ENCODE assay signal across 24 cellular contexts in the genomic region with DNA sequence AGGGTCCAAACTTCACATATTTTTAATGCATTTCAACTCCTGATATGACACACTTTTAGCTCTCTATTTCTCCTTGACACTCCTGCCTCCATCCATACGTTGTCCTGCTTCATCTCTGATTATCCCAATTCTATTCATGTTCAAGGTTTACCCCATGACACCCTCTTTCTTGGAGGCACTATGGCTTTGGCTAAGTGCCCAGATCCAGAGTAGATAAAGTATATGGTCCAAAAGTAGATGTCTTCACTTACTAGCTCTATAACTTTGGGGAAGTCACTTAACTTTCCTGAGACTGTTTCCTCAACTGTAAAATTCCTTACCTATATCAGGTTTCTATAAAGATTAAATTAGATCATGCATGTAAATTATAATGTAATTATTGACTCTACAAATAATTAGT. TPM values are rescaled to one million over a fixed set of nuclear protein-coding genes. Genes with fewer than 3 reads are reported as not detected.
DNase-seq lines count a peak whose midpoint lies in the region; ATAC-seq, FAIRE-seq and TF ChIP-seq lines count a peak whose summit lies in the region.
"Had no signal": no experiment of that assay in that cellular context is flagged by ENCODE, and none has a peak within 500 bp of the region (broad histone marks: within the 10 kb centered on the region; RNA-seq: fewer than 3 reads in every experiment).

No MANE protein-coding gene starts in this region.

- no peaks in the 10 kb centered on the region for H3K9me3 ChIP-seq in effector memory CD4-positive, alpha-beta T cell (ENCODE audit: control insufficient read depth, low read length)
- H3K9me3 ChIP-seq in stomach: no peaks in the 10 kb centered on the region
- no peaks in the 10 kb centered on the region for H3K9me3 ChIP-seq in mammary epithelial cell (replicated peaks; ENCODE audit: insufficient read depth, low read length)

- in situ Hi-C loops in mammary epithelial cell (cut with MboI; ENCODE audit: low sequenced_read_pairs in 2 of 2): no loop called here

- H3K27me3 Mint-ChIP-seq in activated naive CD4-positive, alpha-beta T cell treated with anti-CD3 and anti-CD28 coated beads for 36 hours (ENCODE audit: low read depth): no peaks in the 10 kb centered on the region
- H3K27me3 Mint-ChIP-seq: activated naive CD4-positive, alpha-beta T cell treated with anti-CD3 and anti-CD28 coated beads, Interleukin-2, amount 10 ng/mL, durations not matched to agents 7 days and 5 days had no signal

- CTCF ChIA-PET in activated naive CD4-positive, alpha-beta T cell treated with anti-CD3 and anti-CD28 coated beads for 36 hours (lab: Charles Lee): interaction anchor here (0.7 to 8.5 kb wide), 4 partner anchors 9 to 94 kb away, joined by 3 to 73 read pairs (median 7); no protein-coding TSS in a partner anchor
- CTCF ChIA-PET in mammary epithelial cell (lab: Charles Lee; ENCODE audit: low non-redundant PET): no interaction called here

- no TSS peak for BruUV-seq in mammary epithelial cell (replicated peaks; lab: Mats Ljungman, UMichigan)

- H3K27ac ChIP-seq in effector memory CD4-positive, alpha-beta T cell (ENCODE audit: insufficient read depth, low read length, poor library complexity, severe bottlenecking): peak overlapping the region; percentile 1
- H3K27ac ChIP-seq in stomach (peak overlapping the region in 3 of 5 donors; percentile 12 to 62 (median 43)), mammary epithelial cell (ENCODE audit: insufficient read depth, low read depth, low read length) (no peak overlapping the region)
- H3K27ac ChIP-seq: neural progenitor cell, parathyroid adenoma had no signal

- no peak overlapping the region for H3K4me3 ChIP-seq in effector memory CD4-positive, alpha-beta T cell (ENCODE audit: insufficient read depth, low read depth, low read length, poor library complexity, severe bottlenecking)
- H3K4me3 ChIP-seq in stomach (no peak overlapping the region), mammary epithelial cell (replicated peaks in 1 of 3; ENCODE audit: insufficient read depth in 1 of 3, low read depth in 2 of 3, low read length in 3 of 3) (no peak overlapping the region)
- H3K4me3 ChIP-seq: lung, neural progenitor cell had no signal

- no peaks in the 10 kb centered on the region for H4K20me1 ChIP-seq in mammary epithelial cell (ENCODE audit: insufficient read depth, low read length)

- FAIRE-seq in H54 (lab: Jason Lieb, UNC): no peak
- FAIRE-seq: bronchial epithelial cell had no signal

- H3K36me3 Mint-ChIP-seq in activated naive CD4-positive, alpha-beta T cell treated with anti-CD3 and anti-CD28 coated beads for 36 hours (ENCODE audit: low read depth): no peaks in the 10 kb centered on the region
- peaks cover 4 to 24% of the 10 kb centered on the region in 2 donors for H3K36me3 Mint-ChIP-seq in activated naive CD4-positive, alpha-beta T cell treated with anti-CD3 and anti-CD28 coated beads, Interleukin-2, amount 50 U/mL, for 72 hours
- H3K36me3 Mint-ChIP-seq: neural progenitor cell had no signal

- H3K79me2 ChIP-seq in mammary epithelial cell (ENCODE audit: insufficient read depth, low read length): no peaks in the 10 kb centered on the region

- H3K4me1 ChIP-seq in effector memory CD4-positive, alpha-beta T cell (ENCODE audit: control insufficient read depth, insufficient read depth, low read length, poor library complexity, severe bottlenecking): peaks cover 32% of the 10 kb centered on the region
- H3K4me1 ChIP-seq in stomach (peaks cover 13 to 45% (median 24%) of the 10 kb centered on the region in 4 donors), mammary epithelial cell (ENCODE audit: insufficient read depth, low read length) (no peaks in the 10 kb centered on the region)

- H3K9me3 Mint-ChIP-seq in activated naive CD4-positive, alpha-beta T cell treated with anti-CD3 and anti-CD28 coated beads for 36 hours: peaks cover 9% of the 10 kb centered on the region
- H3K9me3 Mint-ChIP-seq in activated naive CD4-positive, alpha-beta T cell treated with anti-CD3 and anti-CD28 coated beads, Interleukin-2, amount 50 U/mL, for 72 hours: peaks cover 0 to 12% of the 10 kb centered on the region in 2 donors

- ATAC-seq in activated naive CD4-positive, alpha-beta T cell treated with anti-CD3 and anti-CD28 coated beads, Interleukin-2, amount 50 U/mL, for 72 hours: no peak
- no peak for ATAC-seq in HG03571 (IDR thresholded peaks at IDR 0.05; ENCODE audit: unreplicated experiment)

- WGBS in stomach, 5 donors: 38 to 72% (median 41%) methylated on average over 1 of the region's 1 CpG
- 100% methylated on average over 1 of the region's 1 CpG for WGBS in mammary epithelial cell (ENCODE audit: low coverage, missing lambda C conversion rate)

- no peak for TF ChIP-seq CTCF in stomach (IDR thresholded peaks at IDR 0.05)
- no peak for TF ChIP-seq CTCF in mammary epithelial cell (conservative IDR thresholded peaks at IDR 0.05 in 1 of 2, IDR thresholded peaks at IDR 0.05 in 1 of 2; ENCODE audit: extremely low read depth in 1 of 2, insufficient read depth in 1 of 2, low read depth in 1 of 2, low read length in 2 of 2)

- intact Hi-C loops in activated naive CD4-positive, alpha-beta T cell treated with anti-CD3 and anti-CD28 coated beads for 36 hours (cut with micrococcal nuclease): loop anchor here (1.0 to 10.0 kb wide), 3 partner anchors 9 to 557 kb away; partner anchors contain the start of gene AFF4
- intact Hi-C loops in stomach (cut with DNase I; ENCODE audit: low total_unique reads): no loop called here
- intact Hi-C loops in mammary epithelial cell (cut with micrococcal nuclease): no loop called here

- H2AFZ ChIP-seq in mammary epithelial cell (ENCODE audit: low read depth, low read length): no peak overlapping the region
- H2AFZ ChIP-seq: neural progenitor cell, parathyroid adenoma had no signal

- no peaks in the 10 kb centered on the region for H3K27me3 ChIP-seq in effector memory CD4-positive, alpha-beta T cell (replicated peaks; ENCODE audit: control insufficient read depth, insufficient read depth, low read length, poor library complexity, severe bottlenecking)
- no peaks in the 10 kb centered on the region for H3K27me3 ChIP-seq in stomach
- H3K27me3 ChIP-seq in mammary epithelial cell (ENCODE audit: insufficient read depth, low read length): no peaks in the 10 kb centered on the region

- H3K4me2 ChIP-seq in mammary epithelial cell (ENCODE audit: insufficient read depth, low read depth, low read length): no peak overlapping the region
- H3K4me2 ChIP-seq: neural progenitor cell had no signal

- no peak for TF ChIP-seq POLR2A in stomach (IDR thresholded peaks at IDR 0.05)
- TF ChIP-seq POLR2A in H54 (IDR thresholded peaks at IDR 0.05; ENCODE audit: low read depth, low read length): no peak

- H3K36me3 ChIP-seq in effector memory CD4-positive, alpha-beta T cell (ENCODE audit: control insufficient read depth, insufficient read depth, low read length): no peaks in the 10 kb centered on the region
- H3K36me3 ChIP-seq in stomach (no peaks in the 10 kb centered on the region), mammary epithelial cell (ENCODE audit: insufficient read depth, low read length) (no peaks in the 10 kb centered on the region)
- H3K36me3 ChIP-seq: neural progenitor cell had no signal

- H3K9ac ChIP-seq in mammary epithelial cell (ENCODE audit: insufficient read depth, low read length): no peak overlapping the region
- H3K9ac ChIP-seq: neural progenitor cell, parathyroid adenoma had no signal

- dilution Hi-C loops in mammary epithelial cell (cut with HindIII; ENCODE audit: low sequenced_read_pairs): no loop called here

- H3K4me1 Mint-ChIP-seq in activated naive CD4-positive, alpha-beta T cell treated with anti-CD3 and anti-CD28 coated beads for 36 hours (ENCODE audit: low read depth): peaks cover 70% of the 10 kb centered on the region
- H3K4me1 Mint-ChIP-seq: neural progenitor cell had no signal

- TF ChIP-seq EP300 in stomach (IDR thresholded peaks at IDR 0.05): no peak

- H3K27ac Mint-ChIP-seq in activated naive CD4-positive, alpha-beta T cell treated with anti-CD3 and anti-CD28 coated beads for 36 hours: peak overlapping the region; percentile 1
- no peak overlapping the region for H3K27ac Mint-ChIP-seq in activated naive CD4-positive, alpha-beta T cell treated with anti-CD3 and anti-CD28 coated beads, Interleukin-2, amount 50 U/mL, for 72 hours
- H3K27ac Mint-ChIP-seq: activated naive CD4-positive, alpha-beta T cell treated with anti-CD3 and anti-CD28 coated beads, Interleukin-2, amount 10 ng/mL, durations not matched to agents 7 days and 5 days; neural progenitor cell had no signal

- no peak overlapping the region for H3K4me3 Mint-ChIP-seq in activated naive CD4-positive, alpha-beta T cell treated with anti-CD3 and anti-CD28 coated beads for 36 hours
- H3K4me3 Mint-ChIP-seq: activated naive CD4-positive, alpha-beta T cell treated with anti-CD3 and anti-CD28 coated beads, Interleukin-2, amount 10 ng/mL, durations not matched to agents 7 days and 5 days; neural progenitor cell; type B pancreatic cell had no signal

- no peak for DNase-seq in activated naive CD4-positive, alpha-beta T cell treated with anti-CD3 and anti-CD28 coated beads for 36 hours
- DNase-seq in activated naive CD4-positive, alpha-beta T cell treated with anti-CD3 and anti-CD28 coated beads, Interleukin-2, amount 50 U/mL, for 72 hours (ENCODE audit: low spot score in 2 of 2): no peak
- DNase-seq in NCI-H69 (lab: John Stamatoyannopoulos, UW) (peak; percentile 36), stomach (no peak), H54 (ENCODE audit: insufficient read length, low spot score) (no peak), mammary epithelial cell (no peak)
- DNase-seq in effector memory CD4-positive, alpha-beta T cell: no peak
- DNase-seq: ACHN; activated naive CD4-positive, alpha-beta T cell treated with anti-CD3 and anti-CD28 coated beads, Interleukin-2, amount 10 ng/mL, durations not matched to agents 7 days and 5 days; activated T-cell treated with anti-CD3 and anti-CD28 coated beads, Interleukin-2, amount 50 U/mL, for 48 hours; Calu3; DMS79 treated with DMSO at 0.1 percent for 48 hours; foreskin fibroblast; GF-D8; Kasumi-1; NCI-H1048; NCI-H1694 treated with DMSO at 0.1 percent for 48 hours; NCI-H526 had no signal

RNA-seq across cellular contexts. Expression of gene SLC22A5, which starts 36.1 kb away (rescaled TPM):
- total RNA-seq in activated naive CD4-positive, alpha-beta T cell treated with anti-CD3 and anti-CD28 coated beads for 36 hours: 1 to 10 TPM; 3.1 to 3.6 TPM
- total RNA-seq in activated naive CD4-positive, alpha-beta T cell treated with anti-CD3 and anti-CD28 coated beads, Interleukin-2, amount 50 U/mL, for 72 hours: 1 to 10 TPM; 3.1 to 5.5 TPM
- total RNA-seq in stomach (10 to 100 TPM; 11.4 to 46.1 (median 37.5) TPM), mammary epithelial cell (10 to 100 TPM; 11.5 to 13.8 TPM)
- polyA plus RNA-seq in stomach (1 to 10 TPM; 2.1 to 5.7 (median 3.0) TPM), mammary epithelial cell (15.5 TPM)
- polyA minus RNA-seq in mammary epithelial cell: 69.6 TPM
